ENCODE assay signal across 25 cellular contexts in the genomic region with DNA sequence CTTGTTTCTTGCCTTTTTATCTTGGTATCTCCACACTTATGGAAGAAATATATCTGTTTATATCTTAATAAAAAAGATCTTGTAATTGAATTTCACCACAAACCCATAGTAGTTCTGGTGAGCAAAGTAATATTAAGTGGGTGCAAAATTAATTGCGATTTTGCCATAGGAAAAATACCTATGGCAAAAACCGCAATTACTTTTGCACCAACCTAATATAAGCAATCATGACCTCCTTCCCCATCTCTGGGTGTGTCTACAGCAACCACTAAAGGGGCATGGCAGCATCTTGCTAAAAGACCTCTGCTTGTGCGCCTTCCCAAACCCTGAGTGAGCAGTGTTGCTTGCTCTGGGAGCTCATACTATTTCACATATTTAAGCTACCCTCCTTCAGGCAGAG.
DNase-seq lines count a peak whose midpoint lies in the region; ATAC-seq and TF ChIP-seq lines count a peak whose summit lies in the region.
"Had no signal": no experiment of that assay in that cellular context is flagged by ENCODE, and none has a peak within 500 bp of the region (broad histone marks: within the 10 kb centered on the region; RNA-seq: fewer than 3 reads in every experiment).

No MANE protein-coding gene starts in this region.

- H3K9me2 ChIP-seq in Karpas-422 (replicated peaks; ENCODE audit: insufficient read depth, low read length): no peaks in the 10 kb centered on the region

- H3K4me3 ChIP-seq in left ventricle myocardium inferior: no peak overlapping the region
- no peak overlapping the region for H3K4me3 ChIP-seq in Karpas-422 (ENCODE audit: low read length)
- no peak overlapping the region for H3K4me3 ChIP-seq in osteoblast (ENCODE audit: insufficient read depth, low read length)
- H3K4me3 ChIP-seq: BLaER1, GM12878 had no signal

- H3K36me3 ChIP-seq in left ventricle myocardium inferior (no peaks in the 10 kb centered on the region), Karpas-422 (ENCODE audit: insufficient read depth, low read length) (no peaks in the 10 kb centered on the region), osteoblast (ENCODE audit: insufficient read depth, low read length) (no peaks in the 10 kb centered on the region)
- H3K36me3 ChIP-seq: BE2C, BLaER1 had no signal

- DNase-seq in left ventricle myocardium inferior (no peak), left cardiac atrium (no peak), HEK293T (ENCODE audit: extremely low spot score) (no peak), Karpas-422 (peak; percentile 62), osteoblast (ENCODE audit: insufficient read length, low spot score, missing footprints) (peak; percentile 32), NCI-H1436 (lab: John Stamatoyannopoulos, UW) (no peak)
- no peak for DNase-seq in activated naive CD8-positive, alpha-beta T cell treated with anti-CD3 and anti-CD28 coated beads for 36 hours
- DNase-seq: 8988T; ACHN; BE2C; C1 segment of cervical spinal cord; CD4-positive, alpha-beta memory T cell; CD4-positive, CD25-positive, alpha-beta regulatory T cell; CD8-positive, alpha-beta memory T cell; COR-L47; DMS 273 treated with DMSO at 0.1 percent for 48 hours; DMS153; DMS53; DMS79; DND-41; EL; GDM1 had no signal

- ATAC-seq in left cardiac atrium: no peak

- CTCF ChIA-PET in HEK293T (lab: Yijun Ruan, JAX): interaction anchor here (0.6 to 1.1 kb wide), 2 partner anchors 10 to 61 kb away, joined by 4 read pairs; no protein-coding TSS in a partner anchor

- TF ChIP-seq CTCF in left ventricle myocardium inferior (IDR thresholded peaks at IDR 0.05; ENCODE audit: borderline replicate concordance) (no peak), osteoblast (IDR thresholded peaks at IDR 0.05; ENCODE audit: extremely low read depth, low read depth, low read length) (no peak)

- no peaks in the 10 kb centered on the region for H3K9me3 Mint-ChIP-seq in activated naive CD8-positive, alpha-beta T cell treated with anti-CD3 and anti-CD28 coated beads for 36 hours

- no peak overlapping the region for H3K9ac ChIP-seq in Karpas-422 (ENCODE audit: low read length)
- H3K9ac ChIP-seq: BLaER1 had no signal

- POLR2A ChIA-PET in HEK293T (lab: Yijun Ruan, JAX): no interaction called here

- no peak overlapping the region for H3K27ac Mint-ChIP-seq in activated naive CD8-positive, alpha-beta T cell treated with anti-CD3 and anti-CD28 coated beads for 36 hours
- H3K27ac Mint-ChIP-seq: CD14-positive monocyte; CD4-positive, alpha-beta memory T cell; CD4-positive, CD25-positive, alpha-beta regulatory T cell; CD8-positive, alpha-beta memory T cell had no signal

- H3K4me1 Mint-ChIP-seq in activated naive CD8-positive, alpha-beta T cell treated with anti-CD3 and anti-CD28 coated beads for 36 hours: no peaks in the 10 kb centered on the region
- H3K4me1 Mint-ChIP-seq: CD14-positive monocyte; CD4-positive, alpha-beta memory T cell; CD4-positive, CD25-positive, alpha-beta regulatory T cell; CD8-positive, alpha-beta memory T cell had no signal

- no peaks in the 10 kb centered on the region for H4K20me1 ChIP-seq in Karpas-422 (ENCODE audit: insufficient read depth, low read depth, low read length)
- no peaks in the 10 kb centered on the region for H4K20me1 ChIP-seq in osteoblast (ENCODE audit: insufficient read depth, low read length)
- H4K20me1 ChIP-seq: BLaER1 had no signal

- H3K4me2 ChIP-seq in Karpas-422 (ENCODE audit: low read depth, low read length, poor library complexity, severe bottlenecking) (no peak overlapping the region), osteoblast (ENCODE audit: insufficient read depth, low read length) (no peak overlapping the region)
- H3K4me2 ChIP-seq: BLaER1 had no signal

- H3K4me3 Mint-ChIP-seq in activated naive CD8-positive, alpha-beta T cell treated with anti-CD3 and anti-CD28 coated beads for 36 hours: no peak overlapping the region
- H3K4me3 Mint-ChIP-seq: CD14-positive monocyte; CD4-positive, alpha-beta memory T cell; CD4-positive, CD25-positive, alpha-beta regulatory T cell; CD8-positive, alpha-beta memory T cell had no signal

- peaks cover 25% of the 10 kb centered on the region for H3K4me1 ChIP-seq in left ventricle myocardium inferior
- peaks cover 41% of the 10 kb centered on the region for H3K4me1 ChIP-seq in Karpas-422 (ENCODE audit: low read length)
- H3K4me1 ChIP-seq in osteoblast (ENCODE audit: insufficient read depth, low read length): no peaks in the 10 kb centered on the region
- H3K4me1 ChIP-seq: BE2C, BLaER1 had no signal

- H3K27me3 ChIP-seq in left ventricle myocardium inferior (ENCODE audit: low read depth) (no peaks in the 10 kb centered on the region), Karpas-422 (ENCODE audit: low read length) (no peaks in the 10 kb centered on the region), osteoblast (ENCODE audit: insufficient read depth, low read length) (no peaks in the 10 kb centered on the region)
- H3K27me3 ChIP-seq: BE2C, BLaER1 had no signal

- no peaks in the 10 kb centered on the region for H3K79me2 ChIP-seq in Karpas-422 (ENCODE audit: low read length)
- H3K79me2 ChIP-seq in osteoblast (ENCODE audit: insufficient read depth, low read length): no peaks in the 10 kb centered on the region

- intact Hi-C loops in left ventricle myocardium inferior (cut with micrococcal nuclease): no loop called here
- intact Hi-C loops in left cardiac atrium (cut with DNase I): no loop called here

- H3K9me3 ChIP-seq in left ventricle myocardium inferior (replicated peaks): no peaks in the 10 kb centered on the region
- no peaks in the 10 kb centered on the region for H3K9me3 ChIP-seq in Karpas-422 (ENCODE audit: low read length)
- H3K9me3 ChIP-seq in osteoblast (ENCODE audit: low read depth, low read length): no peaks in the 10 kb centered on the region
- H3K9me3 ChIP-seq: BE2C, BLaER1 had no signal

- H3K27ac ChIP-seq in left ventricle myocardium inferior (replicated peaks): peak overlapping the region; percentile 31
- peak overlapping the region; percentile 47 for H3K27ac ChIP-seq in Karpas-422 (ENCODE audit: low read length)
- H3K27ac ChIP-seq in osteoblast (ENCODE audit: low read depth, low read length): no peak overlapping the region
- H3K27ac ChIP-seq: BLaER1 had no signal

- H2AFZ ChIP-seq in Karpas-422 (ENCODE audit: low read length) (peak overlapping the region; percentile 85), osteoblast (ENCODE audit: low read length) (no peak overlapping the region)

- H3K36me3 Mint-ChIP-seq in activated naive CD8-positive, alpha-beta T cell treated with anti-CD3 and anti-CD28 coated beads for 36 hours: no peaks in the 10 kb centered on the region
- H3K36me3 Mint-ChIP-seq: CD14-positive monocyte; CD4-positive, alpha-beta memory T cell; CD4-positive, CD25-positive, alpha-beta regulatory T cell; CD8-positive, alpha-beta memory T cell had no signal

- H3K27me3 Mint-ChIP-seq in activated naive CD8-positive, alpha-beta T cell treated with anti-CD3 and anti-CD28 coated beads for 36 hours: peaks cover 4% of the 10 kb centered on the region
- H3K27me3 Mint-ChIP-seq: CD4-positive, alpha-beta memory T cell; CD4-positive, CD25-positive, alpha-beta regulatory T cell; CD8-positive, alpha-beta memory T cell had no signal

TF ChIP-seq in HEK293T, 16 proteins besides CTCF, POLR2A, EP300 and RAD21:
- TF ChIP-seq ELF4 (IDR thresholded peaks at IDR 0.05): peak; percentile 52; the same call in 1 of the 2 replicates
- no peak for TF ChIP-seq FOXA1 (IDR thresholded peaks at IDR 0.05)

Comparison
In these comparisons a context has a peak if more than half of its experiments do, and no peak if none do; other contexts are left out.
1. DNase-seq: peak in Karpas-422 (single experiment) and osteoblast (single experiment); none in left ventricle myocardium inferior (single experiment), left cardiac atrium (single experiment), HEK293T (single experiment), NCI-H1436 (single experiment) and activated naive CD8-positive, alpha-beta T cell treated with anti-CD3 and anti-CD28 coated beads for 36 hours (single experiment).